Comparison of ENCODE assay signal across 8 cellular contexts in genomic region chr1:41662656-41663437, GRCh38.
DNase-seq lines count a peak whose midpoint lies in the region; ATAC-seq, FAIRE-seq and TF ChIP-seq lines count a peak whose summit lies in the region.

No MANE protein-coding gene starts in this region.

- H3K4me1 ChIP-seq in liver (ENCODE audit: control insufficient read depth in 4 of 4, insufficient read depth in 4 of 4, low read length in 3 of 4) (peaks cover 16 to 34% (median 22%) of the 10 kb centered on the region in 4 donors), HepG2 (ENCODE audit: insufficient read depth, low read length) (no peaks in the 10 kb centered on the region), mammary epithelial cell (ENCODE audit: insufficient read depth, low read length) (peaks cover 48% of the 10 kb centered on the region)

- BruUV-seq in HepG2 (replicated peaks; lab: Mats Ljungman, UMichigan), result no TSS peak
- TSS peak; percentile 45 for BruUV-seq in mammary epithelial cell (replicated peaks; lab: Mats Ljungman, UMichigan)

- CTCF ChIA-PET in HepG2 (lab: Yijun Ruan, JAX; ENCODE audit: low intra/inter-chr PET ratio, low total read pairs), result no interaction called here
- CTCF ChIA-PET in T-cell (lab: Charles Lee), result no interaction called here
- CTCF ChIA-PET in mammary epithelial cell (lab: Charles Lee; ENCODE audit: low non-redundant PET), result no interaction called here

- no peaks in the 10 kb centered on the region for H3K27me3 Mint-ChIP-seq in T-cell

- no peak for ATAC-seq in HepG2
- peak; percentile 36 for ATAC-seq in HG02938 (IDR thresholded peaks at IDR 0.05; ENCODE audit: unreplicated experiment)
- ATAC-seq in T-cell (replicated peaks in 1 of 4), result peak; percentile 14 to 51 (median 30)

- H4K20me1 ChIP-seq in HepG2 (ENCODE audit: insufficient read depth, low read length) (no peaks in the 10 kb centered on the region), mammary epithelial cell (ENCODE audit: insufficient read depth, low read length) (no peaks in the 10 kb centered on the region)

- H3K4me1 Mint-ChIP-seq in T-cell, result peaks cover 77 to 83% (median 77%) of the 10 kb centered on the region in 3 donors

- POLR2A ChIA-PET in HepG2 (lab: Yijun Ruan, JAX) (no interaction called here), T-cell (lab: Charles Lee) (interaction anchor here in 1 of 2 donors (0.9 to 1.3 kb wide), 2 partner anchors 11 to 787 kb away, joined by 3 to 4 read pairs; no protein-coding TSS in a partner anchor)

- H3K4me3 ChIP-seq in liver (ENCODE audit: low read depth in 1 of 3, low read length in 3 of 3), result peak overlapping the region in 1 of 3 donors; percentile 62
- H3K4me3 ChIP-seq in HepG2 (replicated peaks in 1 of 3; ENCODE audit: insufficient read depth in 1 of 3, low read depth in 2 of 3, low read length in 3 of 3), result no peak overlapping the region
- peak overlapping the region in 2 of 3 experiments; percentile 40 for H3K4me3 ChIP-seq in mammary epithelial cell (replicated peaks in 1 of 3; ENCODE audit: insufficient read depth in 1 of 3, low read depth in 2 of 3, low read length in 3 of 3)

- DNase-seq in HepG2 (ENCODE audit: low spot score) (no peak), T-cell (peak in 6 of 34 experiments; percentile 20 to 45 (median 28)), mammary epithelial cell (peak; percentile 49), kidney glomerular epithelial cell (lab: John Stamatoyannopoulos, UW) (peak; percentile 15), Ammon's horn (ENCODE audit: low spot score) (no peak)
- peak; percentile 31 to 53 for DNase-seq in stimulated activated CD4-positive, alpha-beta T cell treated with anti-CD3 and anti-CD28 coated beads, Interleukin-2, amount 100 ng/mL, for 48 hours

- no peak for TF ChIP-seq CTCF in liver (IDR thresholded peaks at IDR 0.05; ENCODE audit: low read depth, low read length, missing input control)
- no peak for TF ChIP-seq CTCF in HepG2 (CRISPR knock-in tag; IDR thresholded peaks at IDR 0.05)
- no peak for TF ChIP-seq CTCF in mammary epithelial cell (conservative IDR thresholded peaks at IDR 0.05 in 1 of 2, IDR thresholded peaks at IDR 0.05 in 1 of 2; ENCODE audit: extremely low read depth in 1 of 2, insufficient read depth in 1 of 2, low read depth in 1 of 2, low read length in 2 of 2)

- H3K9ac ChIP-seq in liver (ENCODE audit: low read depth in 1 of 2, low read length in 2 of 2), result no peak overlapping the region
- no peak overlapping the region for H3K9ac ChIP-seq in HepG2 (ENCODE audit: insufficient read depth, low read depth, low read length)
- H3K9ac ChIP-seq in mammary epithelial cell (ENCODE audit: insufficient read depth, low read length), result no peak overlapping the region

- H3K27ac Mint-ChIP-seq in T-cell, result peak overlapping the region; percentile 59 to 85

- dilution Hi-C loops in mammary epithelial cell (cut with HindIII; ENCODE audit: low sequenced_read_pairs), result no loop called here

- FAIRE-seq in HepG2 (lab: Jason Lieb, UNC), result no peak

- H3K9me3 ChIP-seq in liver (ENCODE audit: control insufficient read depth in 4 of 4, low read length in 3 of 4) (no peaks in the 10 kb centered on the region), HepG2 (ENCODE audit: low read length) (no peaks in the 10 kb centered on the region), mammary epithelial cell (replicated peaks; ENCODE audit: insufficient read depth, low read length) (no peaks in the 10 kb centered on the region)

- no peaks in the 10 kb centered on the region for H3K36me3 Mint-ChIP-seq in T-cell

- in situ Hi-C loops in HepG2 (cut with HindIII; ENCODE audit: extremely low pct_ligation_motif_present, low pct_unique_long_range_greater_than_20kb), result no loop called here
- in situ Hi-C loops in mammary epithelial cell (cut with MboI; ENCODE audit: low sequenced_read_pairs in 2 of 2), result loop anchor here in 1 of 2 donors (25.0 kb wide), 1 partner anchor 124 kb away; no protein-coding TSS in a partner anchor

- H3K79me2 ChIP-seq in HepG2 (ENCODE audit: insufficient read depth, low read length) (no peaks in the 10 kb centered on the region), mammary epithelial cell (ENCODE audit: insufficient read depth, low read length) (no peaks in the 10 kb centered on the region)

- no peaks in the 10 kb centered on the region for H3K9me3 Mint-ChIP-seq in T-cell

- no peaks in the 10 kb centered on the region for H3K36me3 ChIP-seq in liver (ENCODE audit: control insufficient read depth in 4 of 4, insufficient read depth in 3 of 4, low read depth in 1 of 4, low read length in 3 of 4)
- H3K36me3 ChIP-seq in HepG2 (replicated peaks in 1 of 2; ENCODE audit: control insufficient read depth in 1 of 2, insufficient read depth in 2 of 2, low read length in 2 of 2), result no peaks in the 10 kb centered on the region
- no peaks in the 10 kb centered on the region for H3K36me3 ChIP-seq in mammary epithelial cell (ENCODE audit: insufficient read depth, low read length)

- no peaks in the 10 kb centered on the region for H3K27me3 ChIP-seq in liver (ENCODE audit: control insufficient read depth in 4 of 4, insufficient read depth in 4 of 4, low read length in 3 of 4)
- H3K27me3 ChIP-seq in HepG2 (ENCODE audit: control insufficient read depth in 1 of 2, insufficient read depth in 2 of 2, low read length in 2 of 2), result peaks cover 3 to 37% of the 10 kb centered on the region in 2 experiments; a peak in 3 of 5 replicates
- no peaks in the 10 kb centered on the region for H3K27me3 ChIP-seq in mammary epithelial cell (ENCODE audit: insufficient read depth, low read length)

- H2AFZ ChIP-seq in HepG2 (ENCODE audit: low read length) (no peak overlapping the region), mammary epithelial cell (ENCODE audit: low read depth, low read length) (peak overlapping the region; percentile 60)

- TF ChIP-seq POLR2A in HepG2 (IDR thresholded peaks at IDR 0.05; ENCODE audit: insufficient read depth in 1 of 2, low read depth in 2 of 2, low read length in 2 of 2), result no peak

- H3K27ac ChIP-seq in liver (ENCODE audit: low read depth in 1 of 2, low read length in 2 of 2) (peak overlapping the region; percentile 25 to 45), HepG2 (ENCODE audit: extremely low read length, insufficient read depth, low read length) (no peak overlapping the region), mammary epithelial cell (ENCODE audit: insufficient read depth, low read depth, low read length) (peak overlapping the region; percentile 28)

- 38% methylated on average over 41 of the region's 41 CpGs for WGBS in liver
- WGBS in HepG2 (ENCODE audit: low lambda C conversion rate), result 20% methylated on average over 3 of the region's 41 CpGs
- WGBS in mammary epithelial cell (ENCODE audit: low coverage, missing lambda C conversion rate), result 33% methylated on average over 8 of the region's 41 CpGs

- intact Hi-C loops in HepG2 (cut with micrococcal nuclease; ENCODE audit: unreplicated experiment) (no loop called here), mammary epithelial cell (cut with micrococcal nuclease) (loop anchor here (5.0 kb wide), 1 partner anchor 119 kb away; no protein-coding TSS in a partner anchor)

- peak overlapping the region; percentile 55 to 68 (median 56) for H3K4me3 Mint-ChIP-seq in T-cell

- H3K4me2 ChIP-seq in HepG2 (ENCODE audit: low read depth, low read length) (no peak overlapping the region), mammary epithelial cell (ENCODE audit: insufficient read depth, low read depth, low read length) (peak overlapping the region; percentile 74)

- TF ChIP-seq RAD21 in liver (IDR thresholded peaks at IDR 0.05) (no peak), HepG2 (CRISPR knock-in tag; IDR thresholded peaks at IDR 0.05) (no peak)

- TF ChIP-seq EP300 in HepG2 (IDR thresholded peaks at IDR 0.05; ENCODE audit: low read depth in 2 of 2, low read length in 2 of 2) (no peak), HepG2 (CRISPR knock-in tag; IDR thresholded peaks at IDR 0.05; ENCODE audit: borderline replicate concordance) (no peak)

TF ChIP-seq in liver, 16 proteins besides CTCF, POLR2A, EP300 and RAD21 (continues in another document):
- TF ChIP-seq ZBTB33 (IDR thresholded peaks at IDR 0.05) (no peak), FOXA1 (IDR thresholded peaks at IDR 0.05) (no peak), HNF4A (conservative IDR thresholded peaks at IDR 0.05) (no peak)

TF ChIP-seq in HepG2, 621 proteins besides CTCF, POLR2A, EP300 and RAD21 (continues in another document):
- TF ChIP-seq MTA3 (CRISPR knock-in tag; IDR thresholded peaks at IDR 0.05) (no peak), ZNF251 (CRISPR knock-in tag; IDR thresholded peaks at IDR 0.05) (no peak), SATB2 (CRISPR knock-in tag; IDR thresholded peaks at IDR 0.05) (no peak), NFYC (CRISPR knock-in tag; IDR thresholded peaks at IDR 0.05) (no peak), ZNF446 (CRISPR knock-in tag; IDR thresholded peaks at IDR 0.05) (no peak), HOXD1 (CRISPR knock-in tag; IDR thresholded peaks at IDR 0.05) (no peak), ZZZ3 (CRISPR knock-in tag; IDR thresholded peaks at IDR 0.05; ENCODE audit: borderline replicate concordance) (no peak), ZNF749 (CRISPR knock-in tag; IDR thresholded peaks at IDR 0.05; ENCODE audit: borderline replicate concordance) (no peak), MEIS1 (CRISPR knock-in tag; IDR thresholded peaks at IDR 0.05; ENCODE audit: borderline replicate concordance) (no peak), TBX2 (CRISPR knock-in tag; IDR thresholded peaks at IDR 0.05; ENCODE audit: borderline replicate concordance) (no peak), SMAD1 (CRISPR knock-in tag; IDR thresholded peaks at IDR 0.05; ENCODE audit: borderline replicate concordance, low read depth) (no peak), ZNF552 (CRISPR knock-in tag; IDR thresholded peaks at IDR 0.05; ENCODE audit: borderline replicate concordance) (no peak)
- TF ChIP-seq, protein P1, sequence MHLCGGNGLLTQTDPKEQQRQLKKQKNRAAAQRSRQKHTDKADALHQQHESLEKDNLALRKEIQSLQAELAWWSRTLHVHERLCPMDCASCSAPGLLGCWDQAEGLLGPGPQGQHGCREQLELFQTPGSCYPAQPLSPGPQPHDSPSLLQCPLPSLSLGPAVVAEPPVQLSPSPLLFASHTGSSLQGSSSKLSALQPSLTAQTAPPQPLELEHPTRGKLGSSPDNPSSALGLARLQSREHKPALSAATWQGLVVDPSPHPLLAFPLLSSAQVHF (CRISPR knock-in tag; IDR thresholded peaks at IDR 0.05), result no peak
- TF ChIP-seq, protein P2, sequence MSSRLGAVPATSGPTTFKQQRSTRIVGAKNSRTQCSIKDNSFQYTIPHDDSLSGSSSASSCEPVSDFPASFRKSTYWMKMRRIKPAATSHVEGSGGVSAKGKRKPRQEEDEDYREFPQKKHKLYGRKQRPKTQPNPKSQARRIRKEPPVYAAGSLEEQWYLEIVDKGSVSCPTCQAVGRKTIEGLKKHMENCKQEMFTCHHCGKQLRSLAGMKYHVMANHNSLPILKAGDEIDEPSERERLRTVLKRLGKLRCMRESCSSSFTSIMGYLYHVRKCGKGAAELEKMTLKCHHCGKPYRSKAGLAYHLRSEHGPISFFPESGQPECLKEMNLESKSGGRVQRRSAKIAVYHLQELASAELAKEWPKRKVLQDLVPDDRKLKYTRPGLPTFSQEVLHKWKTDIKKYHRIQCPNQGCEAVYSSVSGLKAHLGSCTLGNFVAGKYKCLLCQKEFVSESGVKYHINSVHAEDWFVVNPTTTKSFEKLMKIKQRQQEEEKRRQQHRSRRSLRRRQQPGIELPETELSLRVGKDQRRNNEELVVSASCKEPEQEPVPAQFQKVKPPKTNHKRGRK (CRISPR knock-in tag; IDR thresholded peaks at IDR 0.05), result no peak

Comparison
In these comparisons a context has a peak if more than half of its experiments do, and no peak if none do; other contexts are left out.
1. H3K4me3 ChIP-seq: peak in mammary epithelial cell (2 of 3); none in HepG2 (0 of 3).
2. DNase-seq: peak in mammary epithelial cell (single experiment), kidney glomerular epithelial cell (single experiment) and stimulated activated CD4-positive, alpha-beta T cell treated with anti-CD3 and anti-CD28 coated beads, Interleukin-2, amount 100 ng/mL, for 48 hours (2 of 2); none in HepG2 (single experiment) and Ammon's horn (single experiment).